8 cellular contexts compared by ENCODE assay signal in the genomic region with DNA sequence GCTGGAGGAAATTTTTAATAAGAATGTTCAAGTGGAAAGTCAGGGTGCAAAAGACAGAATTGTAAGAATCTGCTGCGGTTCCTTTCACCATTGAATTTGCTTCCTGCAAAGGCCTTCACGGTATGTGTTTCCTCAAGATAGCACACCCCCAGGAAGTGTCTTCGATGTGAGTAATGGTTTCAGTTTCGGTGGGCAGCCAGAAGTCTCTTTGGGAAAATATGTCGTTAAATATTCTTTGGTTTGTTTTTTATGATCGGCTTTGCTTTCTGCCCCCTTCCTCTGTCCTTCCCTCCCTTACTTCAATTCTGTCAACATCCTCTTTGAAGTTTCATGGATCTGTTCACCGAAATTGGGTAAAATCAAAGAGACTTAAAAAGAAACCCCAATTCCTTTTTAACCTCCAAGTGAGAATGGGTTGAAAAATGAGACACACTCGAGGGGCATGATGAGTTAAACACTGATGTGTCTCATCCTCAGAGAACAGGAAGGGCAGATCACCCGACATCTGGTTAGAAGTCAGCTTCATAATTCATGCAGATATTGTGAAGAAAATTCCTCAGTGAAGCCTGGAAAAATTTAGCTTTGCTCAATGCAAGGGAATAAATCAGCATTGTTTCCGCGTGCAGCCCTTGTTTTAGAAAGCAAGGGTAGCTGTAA.
DNase-seq lines count a peak whose midpoint lies in the region; ATAC-seq lines count a peak whose summit lies in the region.

No MANE protein-coding gene starts in this region.

- peak overlapping the region; percentile 52 for H3K4me3 Mint-ChIP-seq in activated T-helper 17 cell treated with anti-CD3 and anti-CD28 coated beads, Interleukin-2, amount 50 U/mL, for 72 hours
- peak overlapping the region; percentile 70 for H3K4me3 Mint-ChIP-seq in memory B cell

- peaks cover 5% of the 10 kb centered on the region for H3K27me3 Mint-ChIP-seq in activated T-helper 17 cell treated with anti-CD3 and anti-CD28 coated beads, Interleukin-2, amount 50 U/mL, for 72 hours
- H3K27me3 Mint-ChIP-seq in memory B cell: peaks cover 8% of the 10 kb centered on the region

- DNase-seq in GM03348 (ENCODE audit: low spot score) (peak; percentile 79), memory B cell (ENCODE audit: low spot score in 2 of 2) (no peak), NCI-H526 treated with DMSO at 0.1 percent for 48 hours (lab: John Stamatoyannopoulos, UW) (no peak), NCI-H2171 (lab: John Stamatoyannopoulos, UW) (no peak), NCI-H1694 (lab: John Stamatoyannopoulos, UW) (no peak)

- no peaks in the 10 kb centered on the region for H3K9me3 Mint-ChIP-seq in activated T-helper 17 cell treated with anti-CD3 and anti-CD28 coated beads, Interleukin-2, amount 50 U/mL, for 72 hours
- H3K9me3 Mint-ChIP-seq in memory B cell: no peaks in the 10 kb centered on the region

- peaks cover 9% of the 10 kb centered on the region for H3K4me1 Mint-ChIP-seq in activated T-helper 17 cell treated with anti-CD3 and anti-CD28 coated beads, Interleukin-2, amount 50 U/mL, for 72 hours
- peaks cover 7% of the 10 kb centered on the region for H3K4me1 Mint-ChIP-seq in memory B cell

- H3K36me3 Mint-ChIP-seq in activated T-helper 17 cell treated with anti-CD3 and anti-CD28 coated beads, Interleukin-2, amount 50 U/mL, for 72 hours (ENCODE audit: low read depth): no peaks in the 10 kb centered on the region
- no peaks in the 10 kb centered on the region for H3K36me3 Mint-ChIP-seq in memory B cell

- ATAC-seq in HG03442 (IDR thresholded peaks at IDR 0.05; ENCODE audit: unreplicated experiment) (peak; percentile 61), memory B cell (ENCODE audit: low read depth) (no peak), HG03159 (IDR thresholded peaks at IDR 0.05; ENCODE audit: unreplicated experiment) (no peak)
- peak; percentile 62 for ATAC-seq in activated T-helper 17 cell treated with anti-CD3 and anti-CD28 coated beads, Interleukin-2, amount 50 U/mL, for 72 hours (replicated peaks)

- H3K27ac Mint-ChIP-seq in activated T-helper 17 cell treated with anti-CD3 and anti-CD28 coated beads, Interleukin-2, amount 50 U/mL, for 72 hours: no peak overlapping the region
- peak overlapping the region; percentile 72 for H3K27ac Mint-ChIP-seq in memory B cell

Comparison
In these comparisons a context has a peak if more than half of its experiments do, and no peak if none do; other contexts are left out.
1. ATAC-seq: peak in HG03442 (single experiment) and activated T-helper 17 cell treated with anti-CD3 and anti-CD28 coated beads, Interleukin-2, amount 50 U/mL, for 72 hours (single experiment); none in memory B cell (single experiment) and HG03159 (single experiment).